Comparison of ENCODE assay signal across 19 cellular contexts in genomic region chr13:105370011-105370645, GRCh38.
DNase-seq lines count a peak whose midpoint lies in the region; ATAC-seq and TF ChIP-seq lines count a peak whose summit lies in the region.
"Had no signal": no experiment of that assay in that cellular context is flagged by ENCODE, and none has a peak within 500 bp of the region (broad histone marks: within the 10 kb centered on the region; RNA-seq: fewer than 3 reads in every experiment).

No MANE protein-coding gene starts in this region.

- H3K27me3 ChIP-seq in OCI-LY3 (ENCODE audit: low read depth, low read length) (no peaks in the 10 kb centered on the region), trophoblast cell (ENCODE audit: insufficient read depth, low read length) (no peaks in the 10 kb centered on the region)

- POLR2A ChIA-PET in AG04449 (lab: Yijun Ruan, JAX): interaction anchor here (0.5 kb wide), 1 partner anchor 35 kb away, joined by 3 read pairs; no protein-coding TSS in a partner anchor

- intact Hi-C loops in posterior vena cava (cut with DNase I): loop anchor here in 1 of 2 donors (5.0 kb wide), 1 partner anchor 738 kb away; no protein-coding TSS in a partner anchor

- peaks cover 17% of the 10 kb centered on the region for H3K9me3 Mint-ChIP-seq in nephron progenitor cell

- H3K27ac ChIP-seq in OCI-LY3 (ENCODE audit: low read length): no peak overlapping the region
- H3K27ac ChIP-seq in trophoblast cell (ENCODE audit: low read depth, low read length): peak overlapping the region; percentile 19

- H4K91ac ChIP-seq in trophoblast cell (ENCODE audit: low read depth, low read length): no peak overlapping the region

- H3K9me3 ChIP-seq in OCI-LY3 (ENCODE audit: insufficient read depth, low read length) (0 out of 2 replicates have a peak, but pooled peaks cover 3% of the 10 kb centered on the region), trophoblast cell (ENCODE audit: insufficient read depth, low read depth, low read length) (peaks cover 2% of the 10 kb centered on the region)

- H2AFZ ChIP-seq in OCI-LY3 (ENCODE audit: low read depth, low read length) (0 out of 2 replicates have a peak overlapping the region, but pooled peaks have one; percentile 42), trophoblast cell (ENCODE audit: insufficient read depth, low read length, poor library complexity) (no peak overlapping the region)

- H3K23ac ChIP-seq in trophoblast cell (ENCODE audit: low read length): no peak overlapping the region

- H3K36me3 ChIP-seq in OCI-LY3 (replicated peaks; ENCODE audit: low read depth, low read length): no peaks in the 10 kb centered on the region
- H3K36me3 ChIP-seq in trophoblast cell (ENCODE audit: control insufficient read depth in 1 of 2, insufficient read depth in 2 of 2, low read length in 2 of 2): no peaks in the 10 kb centered on the region

- no peak overlapping the region for H2BK12ac ChIP-seq in trophoblast cell (ENCODE audit: low read length)

- no peak overlapping the region for H3K4me3 ChIP-seq in AG04449 (ENCODE audit: low read depth, low read length)
- H3K4me3 ChIP-seq in OCI-LY3 (ENCODE audit: low read length): no peak overlapping the region
- H3K4me3 ChIP-seq in trophoblast cell (ENCODE audit: low read depth, low read length): no peak overlapping the region
- H3K4me3 ChIP-seq: K562 had no signal

- H3K9ac ChIP-seq in OCI-LY3 (ENCODE audit: low read length) (no peak overlapping the region), trophoblast cell (ENCODE audit: low read length) (no peak overlapping the region)

- H4K8ac ChIP-seq in trophoblast cell (ENCODE audit: low read depth, low read length): no peak overlapping the region

- H2BK120ac ChIP-seq in trophoblast cell (ENCODE audit: insufficient read depth, low read length, poor library complexity): no peak overlapping the region

- no peak overlapping the region for H3K4me2 ChIP-seq in OCI-LY3 (ENCODE audit: low read length)
- H3K4me2 ChIP-seq in trophoblast cell (ENCODE audit: low read length): no peak overlapping the region

- H3K79me1 ChIP-seq in trophoblast cell (ENCODE audit: low read length): peaks cover 1% of the 10 kb centered on the region

- H3K14ac ChIP-seq in trophoblast cell (ENCODE audit: low read length): no peak overlapping the region

- peak overlapping the region; percentile 63 for H2BK5ac ChIP-seq in trophoblast cell (ENCODE audit: low read depth, low read length, poor library complexity)

- no peaks in the 10 kb centered on the region for H3K79me2 ChIP-seq in OCI-LY3 (ENCODE audit: low read length)
- no peaks in the 10 kb centered on the region for H3K79me2 ChIP-seq in trophoblast cell (ENCODE audit: control insufficient read depth, insufficient read depth, low read length, poor library complexity)

- peak; percentile 31 for DNase-seq in AG04449 (ENCODE audit: low read depth, low spot score)
- peak; percentile 31 for DNase-seq in iris pigment epithelial cell (ENCODE audit: low read depth)
- no peak for DNase-seq in trophoblast cell
- no peak for DNase-seq in nephron progenitor cell
- no peak for DNase-seq in posterior vena cava (ENCODE audit: low spot score)
- DNase-seq in activated gamma-delta T cell (lab: John Stamatoyannopoulos, UW): no peak
- DNase-seq: 8988T; Caco-2; CD4-positive, alpha-beta T cell; DMS153; NCI-H1105; NCI-H2081; NCI-H510A; NCI-H748 treated with DMSO at 0.1 percent for 48 hours; RPMI8226; SHP77 treated with DMSO at 0.1 percent for 48 hours had no signal

- H3K4me1 ChIP-seq in OCI-LY3 (ENCODE audit: low read length): no peaks in the 10 kb centered on the region
- no peaks in the 10 kb centered on the region for H3K4me1 ChIP-seq in trophoblast cell (ENCODE audit: control insufficient read depth in 1 of 2, insufficient read depth in 2 of 2, low read length in 2 of 2)
- H3K4me1 ChIP-seq: Caco-2 had no signal

- no peak overlapping the region for H3K18ac ChIP-seq in trophoblast cell (ENCODE audit: low read length)

- CTCF ChIA-PET in AG04449 (lab: Yijun Ruan, JAX): no interaction called here

- no peak overlapping the region for H3K4ac ChIP-seq in trophoblast cell (ENCODE audit: low read depth, low read length)

- H3K27me3 Mint-ChIP-seq in nephron progenitor cell (ENCODE audit: low read depth, poor library complexity): peaks cover 5% of the 10 kb centered on the region
- H3K27me3 Mint-ChIP-seq: CD4-positive, alpha-beta T cell had no signal

- no peak overlapping the region for H2AK5ac ChIP-seq in trophoblast cell (ENCODE audit: low read length)

- H3K4me1 Mint-ChIP-seq in nephron progenitor cell: no peaks in the 10 kb centered on the region

- no peak for ATAC-seq in GM18861 (IDR thresholded peaks at IDR 0.05; ENCODE audit: unreplicated experiment)
- ATAC-seq: K562 had no signal

- no peak overlapping the region for H4K12ac ChIP-seq in trophoblast cell (ENCODE audit: low read depth, low read length)

- H4K20me1 ChIP-seq in OCI-LY3 (ENCODE audit: insufficient read depth, low read length): no peaks in the 10 kb centered on the region

- no peak overlapping the region for H3K4me3 Mint-ChIP-seq in nephron progenitor cell
- H3K4me3 Mint-ChIP-seq: CD4-positive, alpha-beta T cell had no signal

- H3K36me3 Mint-ChIP-seq in nephron progenitor cell (ENCODE audit: low read depth): no peaks in the 10 kb centered on the region

- no peak overlapping the region for H3K27ac Mint-ChIP-seq in nephron progenitor cell
- H3K27ac Mint-ChIP-seq: CD4-positive, alpha-beta T cell had no signal

- WGBS in trophoblast cell (ENCODE audit: extremely low coverage, insufficient coverage, insufficient read length): no CpG with 5 or more reads among the region's 2 CpGs

- no peak for TF ChIP-seq CTCF in AG04449 (IDR thresholded peaks at IDR 0.05; ENCODE audit: insufficient read depth, low read length, missing control alignments)
- no peak for TF ChIP-seq CTCF in OCI-LY3 (IDR thresholded peaks at IDR 0.05; ENCODE audit: low read depth, low read length)
- TF ChIP-seq CTCF in nephron progenitor cell (IDR thresholded peaks at IDR 0.05): no peak

Comparison
In these comparisons a context has a peak if more than half of its experiments do, and no peak if none do; other contexts are left out.
1. DNase-seq: peak in AG04449 (single experiment) and iris pigment epithelial cell (single experiment); none in trophoblast cell (0 of 2), nephron progenitor cell (single experiment), posterior vena cava (single experiment) and activated gamma-delta T cell (single experiment).